ENCODE assay signal across 7 cellular contexts in genomic region chr3:30347679-30348216, GRCh38.
DNase-seq lines count a peak whose midpoint lies in the region; ATAC-seq and TF ChIP-seq lines count a peak whose summit lies in the region.

No MANE protein-coding gene starts in this region.

- no peak for TF ChIP-seq POLR2A in vagina (IDR thresholded peaks at IDR 0.05)

- peaks cover 33% of the 10 kb centered on the region for H3K4me1 ChIP-seq in vagina

- ATAC-seq in GM19035 (IDR thresholded peaks at IDR 0.05; ENCODE audit: unreplicated experiment) (peak; percentile 85), HG03097 (IDR thresholded peaks at IDR 0.05; ENCODE audit: low FRiP score, unreplicated experiment) (peak; percentile 86)

- no peaks in the 10 kb centered on the region for H3K9me3 ChIP-seq in vagina

- H3K4me3 ChIP-seq in vagina: no peak overlapping the region

- intact Hi-C loops in vagina (cut with DNase I): no loop called here

- no peaks in the 10 kb centered on the region for H3K27me3 ChIP-seq in vagina

- peak; percentile 60 for DNase-seq in activated CD4-positive, alpha-beta T cell treated with anti-CD3 and anti-CD28 coated beads for 48 hours
- DNase-seq in kidney glomerular epithelial cell (lab: John Stamatoyannopoulos, UW) (peak; percentile 23), vagina (ENCODE audit: extremely low spot score in 2 of 2) (no peak), RPMI8226 (no peak), globus pallidus (ENCODE audit: low spot score) (no peak)

- H3K36me3 ChIP-seq in vagina: no peaks in the 10 kb centered on the region

- H3K27ac ChIP-seq in vagina: no peak overlapping the region

- TF ChIP-seq CTCF in vagina (IDR thresholded peaks at IDR 0.05): no peak

Comparison
In these comparisons a context has a peak if more than half of its experiments do, and no peak if none do; other contexts are left out.
1. DNase-seq: peak in activated CD4-positive, alpha-beta T cell treated with anti-CD3 and anti-CD28 coated beads for 48 hours (single experiment) and kidney glomerular epithelial cell (single experiment); none in vagina (0 of 2), RPMI8226 (single experiment) and globus pallidus (single experiment).